Comparison of ENCODE assay signal across 19 cellular contexts in genomic region chr3:118298133-118298532, GRCh38.
A peak's percentile ranks its signal among the peaks of the same experiment; 100 is the strongest.
DNase-seq lines count a peak whose midpoint lies in the region; ATAC-seq, FAIRE-seq and TF ChIP-seq lines count a peak whose summit lies in the region.
"Had no signal": no experiment of that assay in that cellular context is flagged by ENCODE, and none has a peak within 500 bp of the region (broad histone marks: within the 10 kb centered on the region; RNA-seq: fewer than 3 reads in every experiment).

No MANE protein-coding gene starts in this region.

- in situ Hi-C loops in GM12878 (cut with MboI) = no loop called here

- no TSS peak for BruUV-seq in GM12878 (replicated peaks; lab: Mats Ljungman, UMichigan)

- no peak for TF ChIP-seq RAD21 in GM12878 (IDR thresholded peaks at IDR 0.05; ENCODE audit: insufficient read depth, low read depth, low read length)

- H4K20me1 ChIP-seq in GM12878 (ENCODE audit: control insufficient read depth, insufficient read depth) = no peaks in the 10 kb centered on the region
- H4K20me1 ChIP-seq: BLaER1 treated with 17β-estradiol and CSF1 and Interleukin-3, amounts not matched to agents 10 nM and 100 nM had no signal

- H3K27ac ChIP-seq in GM12878 (ENCODE audit: control insufficient read depth, insufficient read depth) = no peak overlapping the region
- H3K27ac ChIP-seq: 22Rv1; A549; BLaER1 treated with 17β-estradiol and CSF1 and Interleukin-3, amounts not matched to agents 10 nM and 100 nM; C4-2B had no signal

- no peaks in the 10 kb centered on the region for H3K36me3 ChIP-seq in GM12878 (ENCODE audit: control insufficient read depth in 2 of 2, insufficient read depth in 2 of 2, low read length in 1 of 2)
- H3K36me3 ChIP-seq: BLaER1 treated with 17β-estradiol and CSF1 and Interleukin-3, amounts not matched to agents 10 nM and 100 nM had no signal

- no peak for FAIRE-seq in GM12878 (lab: Jason Lieb, UNC)
- FAIRE-seq: A549, D721Med, GM12892, GM18507 had no signal

- no peak overlapping the region for H3K9ac ChIP-seq in GM12878 (ENCODE audit: control insufficient read depth, insufficient read depth, low read length)
- H3K9ac ChIP-seq: BLaER1 treated with 17β-estradiol and CSF1 and Interleukin-3, amounts not matched to agents 10 nM and 100 nM had no signal

- RAD21 ChIA-PET in GM12878 (lab: Charles Lee; ENCODE audit: unreplicated experiment) = no interaction called here

- H3K27me3 ChIP-seq in GM12878 (replicated peaks in 1 of 2; ENCODE audit: control insufficient read depth in 2 of 2, insufficient read depth in 2 of 2, low read length in 1 of 2) = no peaks in the 10 kb centered on the region
- H3K27me3 ChIP-seq: BLaER1 treated with 17β-estradiol and CSF1 and Interleukin-3, amounts not matched to agents 10 nM and 100 nM had no signal

- no peaks in the 10 kb centered on the region for H3K9me3 ChIP-seq in GM12878 (replicated peaks; ENCODE audit: control insufficient read depth, insufficient read depth, low read length)
- H3K9me3 ChIP-seq: A549; BLaER1 treated with 17β-estradiol and CSF1 and Interleukin-3, amounts not matched to agents 10 nM and 100 nM; Caco-2 had no signal

- ATAC-seq in GM19351 (IDR thresholded peaks at IDR 0.05; ENCODE audit: unreplicated experiment) (peak; percentile 79), HG03520 (IDR thresholded peaks at IDR 0.05; ENCODE audit: unreplicated experiment) (peak; percentile 53), GM12878 (peak; percentile 78), Right ventricle myocardium superior (ENCODE audit: poor library complexity) (no peak)
- ATAC-seq: A549; CD8-positive, alpha-beta T cell had no signal

- H2AFZ ChIP-seq in GM12878 (ENCODE audit: control insufficient read depth, low read depth, low read length) = no peak overlapping the region

- no peak overlapping the region for H3K4me3 ChIP-seq in GM12878
- H3K4me3 ChIP-seq: A549; BLaER1 treated with 17β-estradiol and CSF1 and Interleukin-3, amounts not matched to agents 10 nM and 100 nM had no signal

- H3K4me1 ChIP-seq in GM12878 (ENCODE audit: control insufficient read depth, insufficient read depth, low read length) = no peaks in the 10 kb centered on the region
- H3K4me1 ChIP-seq: A549; BLaER1 treated with 17β-estradiol and CSF1 and Interleukin-3, amounts not matched to agents 10 nM and 100 nM; Caco-2 had no signal

- DNase-seq in GM12878 (ENCODE audit: low read depth, low spot score) (no peak), glomerular visceral epithelial cell (ENCODE audit: extremely low spot score) (no peak), Right ventricle myocardium superior (no peak)
- DNase-seq: AML-193; Caco-2; Calu3; CD4-positive, alpha-beta T cell; CD8-positive, alpha-beta T cell; DMS79 treated with DMSO at 0.1 percent for 48 hours; GF-D8 had no signal

- no peak for TF ChIP-seq POLR2A in GM12878 (IDR thresholded peaks at IDR 0.05; ENCODE audit: low read depth, low read length)

- no peak overlapping the region for H3K4me2 ChIP-seq in GM12878 (ENCODE audit: control insufficient read depth, insufficient read depth)
- H3K4me2 ChIP-seq: A549; BLaER1 treated with 17β-estradiol and CSF1 and Interleukin-3, amounts not matched to agents 10 nM and 100 nM had no signal

- H3K79me2 ChIP-seq in GM12878 (ENCODE audit: control insufficient read depth, insufficient read depth, low read length) = no peaks in the 10 kb centered on the region

- intact Hi-C loops in GM12878 (cut with micrococcal nuclease; ENCODE audit: unreplicated experiment) (no loop called here), Right ventricle myocardium superior (cut with DNase I) (no loop called here)

- CTCF ChIA-PET in GM12878 (lab: Yijun Ruan, JAX) = interaction anchor here (1.0 to 1.1 kb wide), 2 partner anchors 14 to 115 kb away, joined by 3 to 5 read pairs; no protein-coding TSS in a partner anchor

- no peak for TF ChIP-seq EP300 in GM12878 (IDR thresholded peaks at IDR 0.05; ENCODE audit: borderline replicate concordance in 1 of 2, control insufficient read depth in 1 of 2, low read depth in 2 of 2, low read length in 2 of 2)

- no peak for TF ChIP-seq CTCF in GM12878 (IDR thresholded peaks at IDR 0.05 in 2 of 3, conservative IDR thresholded peaks at IDR 0.05 in 1 of 3; ENCODE audit: control insufficient read depth in 2 of 3, extremely low read depth in 1 of 3, insufficient read depth in 1 of 3, low read depth in 3 of 3, low read length in 3 of 3)

- POLR2A ChIA-PET in GM12878 (lab: Charles Lee) = interaction anchor here (0.6 kb wide), 1 partner anchor 963 kb away, joined by 11 read pairs; no protein-coding TSS in a partner anchor

- SMC1A ChIA-PET in GM12878 (lab: Charles Lee; ENCODE audit: uncharacterized antibody, unreplicated experiment) = no interaction called here

TF ChIP-seq in GM12878, 131 proteins besides CTCF, POLR2A, EP300 and RAD21:
- TF ChIP-seq CBFB (IDR thresholded peaks at IDR 0.05; ENCODE audit: low read depth) = no peak
- no peak for TF ChIP-seq MYB (IDR thresholded peaks at IDR 0.05; ENCODE audit: borderline replicate concordance, low read depth, low read length)
- no peak for TF ChIP-seq SUZ12 (IDR thresholded peaks at IDR 0.05; ENCODE audit: unreplicated experiment)
- TF ChIP-seq RBBP5 (conservative IDR thresholded peaks at IDR 0.05) = no peak
- no peak for TF ChIP-seq HCFC1 (IDR thresholded peaks at IDR 0.05; ENCODE audit: low read length)
- TF ChIP-seq ZSCAN29 (IDR thresholded peaks at IDR 0.05) = no peak
- no peak for TF ChIP-seq SREBF1 (IDR thresholded peaks at IDR 0.05; ENCODE audit: low read length)
- TF ChIP-seq BACH1 (IDR thresholded peaks at IDR 0.05; ENCODE audit: borderline replicate concordance) = no peak
- TF ChIP-seq DPF2 (IDR thresholded peaks at IDR 0.05) = no peak
- no peak for TF ChIP-seq POLR2AphosphoS2 (IDR thresholded peaks at IDR 0.05; ENCODE audit: low read depth, low read length)
- no peak for TF ChIP-seq SUPT20H (IDR thresholded peaks at IDR 0.05; ENCODE audit: borderline replicate concordance, control insufficient read depth, low read depth, low read length)
